Comparison of ENCODE assay signal across 10 cellular contexts in the genomic region with DNA sequence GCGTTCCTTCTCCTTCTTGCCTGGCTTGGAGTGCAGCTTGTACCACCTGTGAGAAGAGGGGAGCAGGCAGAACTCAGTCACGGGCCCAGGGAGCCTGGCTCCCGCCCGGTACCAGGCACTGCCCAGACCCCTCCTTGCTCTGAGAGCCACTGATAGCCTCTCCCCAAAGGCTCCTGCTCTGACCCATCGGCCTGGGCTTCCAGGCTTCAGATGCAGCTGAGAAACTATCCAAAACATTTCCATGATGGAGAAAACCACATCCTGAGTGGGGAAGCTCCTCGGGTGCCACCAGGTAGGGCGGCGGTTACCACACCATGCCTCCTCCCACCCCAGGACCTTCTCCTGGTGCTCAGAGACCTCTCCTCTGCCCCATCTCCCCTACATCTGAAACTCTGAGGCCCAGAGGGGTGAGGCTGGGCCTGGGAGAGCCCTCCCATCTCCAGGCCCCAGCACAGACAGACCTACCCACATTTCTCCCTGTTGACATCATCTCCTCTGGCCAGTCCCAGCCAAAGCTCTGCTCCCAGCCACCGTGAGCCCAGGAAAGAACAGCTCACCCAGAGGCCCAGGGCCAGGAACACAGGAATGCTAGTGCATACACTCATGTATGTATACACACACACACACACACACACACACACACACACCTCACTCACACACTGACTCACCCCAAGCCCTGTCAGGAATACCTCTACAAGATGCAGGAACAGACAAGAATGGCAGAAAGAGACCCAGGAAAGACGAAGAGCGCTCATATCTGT. TPM values are rescaled to one million over a fixed set of nuclear protein-coding genes. Genes with fewer than 3 reads are reported as not detected.
DNase-seq lines count a peak whose midpoint lies in the region; TF ChIP-seq lines count a peak whose summit lies in the region.
"Had no signal": no experiment of that assay in that cellular context is flagged by ENCODE, and none has a peak within 500 bp of the region (broad histone marks: within the 10 kb centered on the region; RNA-seq: fewer than 3 reads in every experiment).

No MANE protein-coding gene starts in this region.

- TF ChIP-seq CTCF in HFFc6 (IDR thresholded peaks at IDR 0.05) = no peak
- no peak for TF ChIP-seq CTCF in MCF 10A (IDR thresholded peaks at IDR 0.05; ENCODE audit: unreplicated experiment)
- no peak for TF ChIP-seq CTCF in kidney epithelial cell (IDR thresholded peaks at IDR 0.05; ENCODE audit: insufficient read depth, low read length, poor library complexity, severe bottlenecking)
- no peak for TF ChIP-seq CTCF in suprapubic skin (IDR thresholded peaks at IDR 0.05)

- CTCF ChIA-PET in MCF 10A (lab: Yijun Ruan, JAX) = interaction anchor here (0.6 to 5.3 kb wide), 7 partner anchors 26 to 402 kb away, joined by 3 to 92 read pairs (median 4); no protein-coding TSS in a partner anchor

- TF ChIP-seq POLR2A in suprapubic skin (IDR thresholded peaks at IDR 0.05) = no peak

- H3K4me1 ChIP-seq in suprapubic skin = peaks cover 39% of the 10 kb centered on the region

- WGBS in suprapubic skin = 79% methylated on average over 11 of the region's 11 CpGs

- H3K36me3 Mint-ChIP-seq in HFFc6 (ENCODE audit: low read depth) = peaks cover 5% of the 10 kb centered on the region
- peaks cover 45% of the 10 kb centered on the region for H3K36me3 Mint-ChIP-seq in MCF 10A (ENCODE audit: insufficient read depth, unreplicated experiment)

- H3K27me3 Mint-ChIP-seq in HFFc6 (ENCODE audit: insufficient read depth) = peaks cover 4% of the 10 kb centered on the region
- no peaks in the 10 kb centered on the region for H3K27me3 Mint-ChIP-seq in MCF 10A (ENCODE audit: insufficient read depth, unreplicated experiment)

- H3K4me1 Mint-ChIP-seq in HFFc6 (ENCODE audit: low read depth) (peaks cover 91% of the 10 kb centered on the region), MCF 10A (ENCODE audit: insufficient read depth, unreplicated experiment) (peaks cover 24% of the 10 kb centered on the region)

- H3K9me3 Mint-ChIP-seq in HFFc6 (no peaks in the 10 kb centered on the region), MCF 10A (ENCODE audit: unreplicated experiment) (no peaks in the 10 kb centered on the region)
- H3K9me3 Mint-ChIP-seq: stimulated activated memory B cell treated with anti-CD40 and anti-IgM and Interleukin-4, amounts not matched to agents 10 μg/mL and 1 μg/mL and 100 μg/mL, for 72 hours had no signal

- peak overlapping the region; percentile 18 for H3K27ac ChIP-seq in suprapubic skin

- H3K4me3 Mint-ChIP-seq in HFFc6 (peak overlapping the region; percentile 83), MCF 10A (ENCODE audit: unreplicated experiment) (peak overlapping the region; percentile 24)
- H3K4me3 Mint-ChIP-seq: stimulated activated memory B cell treated with anti-CD40 and anti-IgM and Interleukin-4, amounts not matched to agents 10 μg/mL and 1 μg/mL and 100 μg/mL, for 72 hours had no signal

- H3K4me3 ChIP-seq in kidney epithelial cell (ENCODE audit: low read depth, low read length) = no peak overlapping the region
- no peak overlapping the region for H3K4me3 ChIP-seq in suprapubic skin

- no TSS peak for BruUV-seq in MCF 10A (replicated peaks; lab: Mats Ljungman, UMichigan)

- POLR2A ChIA-PET in MCF 10A (lab: Yijun Ruan, JAX) = interaction anchor here (0.6 to 2.3 kb wide), 2 partner anchors 23 to 890 kb away, joined by 3 to 28 read pairs; a partner anchor contains a TSS

- H3K9me3 ChIP-seq in suprapubic skin = no peaks in the 10 kb centered on the region

- H3K27ac Mint-ChIP-seq in HFFc6 (peak overlapping the region; percentile 96), MCF 10A (ENCODE audit: low read depth, unreplicated experiment) (peak overlapping the region; percentile 92)
- H3K27ac Mint-ChIP-seq: stimulated activated memory B cell treated with anti-CD40 and anti-IgM and Interleukin-4, amounts not matched to agents 10 μg/mL and 1 μg/mL and 100 μg/mL, for 72 hours had no signal

- H3K36me3 ChIP-seq in kidney epithelial cell (ENCODE audit: control insufficient read depth, insufficient read depth, low read length) = peaks cover 6% of the 10 kb centered on the region
- H3K36me3 ChIP-seq in suprapubic skin = peaks cover 27% of the 10 kb centered on the region

- TF ChIP-seq EP300 in suprapubic skin (IDR thresholded peaks at IDR 0.05) = no peak

- peak; percentile 100 for DNase-seq in HFFc6
- DNase-seq in MCF 10A (ENCODE audit: unreplicated experiment) = peak; percentile 79
- DNase-seq in kidney epithelial cell (ENCODE audit: low read depth) = peak; percentile 95
- no peak for DNase-seq in suprapubic skin (ENCODE audit: low spot score in 2 of 2)
- no peak for DNase-seq in T-helper 9 cell
- no peak for DNase-seq in Kasumi-1 (lab: John Stamatoyannopoulos, UW)
- no peak for DNase-seq in mesenteric fat pad (ENCODE audit: low spot score)
- no peak for DNase-seq in NCI-H2029 treated with DMSO at 0.1 percent for 48 hours (lab: John Stamatoyannopoulos, UW)
- DNase-seq: NCI-H69 had no signal

- no peaks in the 10 kb centered on the region for H3K27me3 ChIP-seq in kidney epithelial cell (ENCODE audit: control insufficient read depth, insufficient read depth, low read length)
- no peaks in the 10 kb centered on the region for H3K27me3 ChIP-seq in suprapubic skin

- intact Hi-C loops in MCF 10A (cut with micrococcal nuclease) = loop anchor here (1.0 to 5.0 kb wide), 3 partner anchors 24 to 123 kb away; a partner anchor contains a TSS

RNA-seq across cellular contexts. Expression of a gene that starts 17.9 kb away (rescaled TPM):
- 10 to 100 TPM; 10.2 to 17.0 (median 14.7) TPM for total RNA-seq in HFFc6 (2021; fragmentation: NEBNext Ultra II Directional; extraction: Animal tissue kit (Norgen Biotek cat#: 25700))
- total RNA-seq in MCF 10A (2022) (6.0 and 8.0 TPM in 2 replicates), kidney epithelial cell (7.6 and 13.0 TPM in 2 replicates), suprapubic skin (10 to 100 TPM; 11.9 to 25.7 (median 18.8) TPM), mesenteric fat pad (11.7 TPM)

RNA-seq across cellular contexts. Expression of a gene that starts 23.3 kb away (rescaled TPM):
- total RNA-seq in HFFc6 (2021; fragmentation: NEBNext Ultra II Directional; extraction: Animal tissue kit (Norgen Biotek cat#: 25700)) = 10 to 100 TPM; 76.7 to 92.0 (median 83.6) TPM
- total RNA-seq in MCF 10A (2022) (35.6 and 36.9 TPM in 2 replicates), kidney epithelial cell (33.3 and 43.6 TPM in 2 replicates), suprapubic skin (10 to 100 TPM; 24.9 to 39.5 (median 29.1) TPM), mesenteric fat pad (28.1 TPM)

Comparison
In these comparisons a context has a peak if more than half of its experiments do, and no peak if none do; other contexts are left out.
1. DNase-seq: peak in HFFc6 (single experiment), MCF 10A (single experiment) and kidney epithelial cell (single experiment); none in suprapubic skin (0 of 2), T-helper 9 cell (single experiment), Kasumi-1 (0 of 2), mesenteric fat pad (single experiment) and NCI-H2029 treated with DMSO at 0.1 percent for 48 hours (single experiment).